ENCODE assay signal across 1 cellular context in the genomic region with DNA sequence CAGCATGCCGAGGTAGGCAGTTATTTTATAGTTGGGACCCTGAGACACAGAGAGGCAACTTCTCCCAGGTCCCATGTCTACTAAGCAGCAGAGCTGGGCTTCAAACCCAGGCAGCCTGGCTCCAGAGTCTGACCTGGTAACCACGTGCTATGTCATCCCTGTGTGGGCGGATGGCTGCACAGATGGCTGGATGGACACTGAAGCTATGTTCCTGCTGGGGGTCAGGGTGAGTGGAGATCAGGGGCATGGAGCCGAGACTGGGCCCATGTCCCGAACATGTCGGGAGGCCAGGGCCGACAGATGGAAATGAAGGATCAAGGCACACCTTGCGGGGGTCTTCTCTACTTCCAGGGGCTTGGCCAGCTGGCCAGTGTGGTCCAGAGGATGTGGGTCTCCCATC.
TF ChIP-seq lines count a peak whose summit lies in the region.

No MANE protein-coding gene starts in this region.

TF ChIP-seq in K562, 482 proteins besides CTCF, POLR2A, EP300 and RAD21:
- TF ChIP-seq EGR1 (conservative IDR thresholded peaks at IDR 0.05), result peak; percentile 89
- 0 out of 2 replicates have a peak, but pooled peaks have one; percentile 22 for TF ChIP-seq L3MBTL2 (IDR thresholded peaks at IDR 0.05)
- no peak for TF ChIP-seq SMAD3 (CRISPR knock-in tag; conservative IDR thresholded peaks at IDR 0.05)
- TF ChIP-seq E2F6 (IDR thresholded peaks at IDR 0.05; ENCODE audit: borderline replicate concordance in 1 of 2, extremely low read depth in 1 of 2, insufficient read depth in 1 of 2, insufficient read length in 1 of 2, low read depth in 1 of 2, low read length in 1 of 2, poor library complexity in 1 of 2, severe bottlenecking in 1 of 2), result peak in 1 of 2 experiments; percentile 53
- no peak for TF ChIP-seq BDP1 (IDR thresholded peaks at IDR 0.05; ENCODE audit: insufficient read depth, insufficient read length)
- TF ChIP-seq, protein P1, sequence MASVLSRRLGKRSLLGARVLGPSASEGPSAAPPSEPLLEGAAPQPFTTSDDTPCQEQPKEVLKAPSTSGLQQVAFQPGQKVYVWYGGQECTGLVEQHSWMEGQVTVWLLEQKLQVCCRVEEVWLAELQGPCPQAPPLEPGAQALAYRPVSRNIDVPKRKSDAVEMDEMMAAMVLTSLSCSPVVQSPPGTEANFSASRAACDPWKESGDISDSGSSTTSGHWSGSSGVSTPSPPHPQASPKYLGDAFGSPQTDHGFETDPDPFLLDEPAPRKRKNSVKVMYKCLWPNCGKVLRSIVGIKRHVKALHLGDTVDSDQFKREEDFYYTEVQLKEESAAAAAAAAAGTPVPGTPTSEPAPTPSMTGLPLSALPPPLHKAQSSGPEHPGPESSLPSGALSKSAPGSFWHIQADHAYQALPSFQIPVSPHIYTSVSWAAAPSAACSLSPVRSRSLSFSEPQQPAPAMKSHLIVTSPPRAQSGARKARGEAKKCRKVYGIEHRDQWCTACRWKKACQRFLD (CRISPR knock-in tag; IDR thresholded peaks at IDR 0.05), result no peak
- TF ChIP-seq, protein P2, sequence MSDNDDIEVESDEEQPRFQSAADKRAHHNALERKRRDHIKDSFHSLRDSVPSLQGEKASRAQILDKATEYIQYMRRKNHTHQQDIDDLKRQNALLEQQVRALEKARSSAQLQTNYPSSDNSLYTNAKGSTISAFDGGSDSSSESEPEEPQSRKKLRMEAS (CRISPR knock-in tag; IDR thresholded peaks at IDR 0.05), result peak; percentile 78
- 0 out of 2 replicates have a peak, but pooled peaks have one; percentile 15 for TF ChIP-seq CBFA2T3 (IDR thresholded peaks at IDR 0.05)
- peak; percentile 26; the same call in 1 of the 2 replicates for TF ChIP-seq NFE2 (IDR thresholded peaks at IDR 0.05; ENCODE audit: low read depth)
- TF ChIP-seq CTBP1 (IDR thresholded peaks at IDR 0.05; ENCODE audit: borderline replicate concordance), result 0 out of 2 replicates have a peak, but pooled peaks have one; percentile 10
- no peak for TF ChIP-seq NELFE (IDR thresholded peaks at IDR 0.05; ENCODE audit: insufficient read depth, insufficient read length)
